ENCODE assay signal across 1 cellular context in the genomic region with DNA sequence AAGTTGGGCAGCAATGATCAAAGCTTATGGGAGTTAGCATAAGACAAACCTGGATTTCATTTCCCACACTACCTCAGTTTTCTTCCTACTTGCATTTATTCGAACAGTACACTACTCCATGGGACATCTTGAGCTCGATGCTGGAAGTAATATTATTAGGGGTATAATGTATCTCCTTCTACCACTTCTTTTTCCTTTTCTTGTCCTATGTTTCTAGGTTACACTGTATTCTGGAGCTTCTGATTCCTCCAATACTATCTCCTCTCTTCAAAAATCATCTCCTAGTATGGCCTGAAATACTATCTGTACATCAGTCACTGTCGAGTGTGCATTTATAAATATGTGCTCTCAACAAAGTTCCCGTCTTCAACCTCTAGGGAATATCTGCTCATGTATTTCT.
TF ChIP-seq lines count a peak whose summit lies in the region.

No MANE protein-coding gene starts in this region.

TF ChIP-seq in WTC11, 78 proteins besides CTCF, POLR2A, EP300 and RAD21 (continued from another document):
- TF ChIP-seq, protein P1, sequence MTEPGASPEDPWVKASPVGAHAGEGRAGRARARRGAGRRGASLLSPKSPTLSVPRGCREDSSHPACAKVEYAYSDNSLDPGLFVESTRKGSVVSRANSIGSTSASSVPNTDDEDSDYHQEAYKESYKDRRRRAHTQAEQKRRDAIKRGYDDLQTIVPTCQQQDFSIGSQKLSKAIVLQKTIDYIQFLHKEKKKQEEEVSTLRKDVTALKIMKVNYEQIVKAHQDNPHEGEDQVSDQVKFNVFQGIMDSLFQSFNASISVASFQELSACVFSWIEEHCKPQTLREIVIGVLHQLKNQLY (CRISPR knock-in tag; IDR thresholded peaks at IDR 0.05) = no peak
- TF ChIP-seq, protein P2, sequence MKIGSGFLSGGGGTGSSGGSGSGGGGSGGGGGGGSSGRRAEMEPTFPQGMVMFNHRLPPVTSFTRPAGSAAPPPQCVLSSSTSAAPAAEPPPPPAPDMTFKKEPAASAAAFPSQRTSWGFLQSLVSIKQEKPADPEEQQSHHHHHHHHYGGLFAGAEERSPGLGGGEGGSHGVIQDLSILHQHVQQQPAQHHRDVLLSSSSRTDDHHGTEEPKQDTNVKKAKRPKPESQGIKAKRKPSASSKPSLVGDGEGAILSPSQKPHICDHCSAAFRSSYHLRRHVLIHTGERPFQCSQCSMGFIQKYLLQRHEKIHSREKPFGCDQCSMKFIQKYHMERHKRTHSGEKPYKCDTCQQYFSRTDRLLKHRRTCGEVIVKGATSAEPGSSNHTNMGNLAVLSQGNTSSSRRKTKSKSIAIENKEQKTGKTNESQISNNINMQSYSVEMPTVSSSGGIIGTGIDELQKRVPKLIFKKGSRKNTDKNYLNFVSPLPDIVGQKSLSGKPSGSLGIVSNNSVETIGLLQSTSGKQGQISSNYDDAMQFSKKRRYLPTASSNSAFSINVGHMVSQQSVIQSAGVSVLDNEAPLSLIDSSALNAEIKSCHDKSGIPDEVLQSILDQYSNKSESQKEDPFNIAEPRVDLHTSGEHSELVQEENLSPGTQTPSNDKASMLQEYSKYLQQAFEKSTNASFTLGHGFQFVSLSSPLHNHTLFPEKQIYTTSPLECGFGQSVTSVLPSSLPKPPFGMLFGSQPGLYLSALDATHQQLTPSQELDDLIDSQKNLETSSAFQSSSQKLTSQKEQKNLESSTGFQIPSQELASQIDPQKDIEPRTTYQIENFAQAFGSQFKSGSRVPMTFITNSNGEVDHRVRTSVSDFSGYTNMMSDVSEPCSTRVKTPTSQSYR (CRISPR knock-in tag; IDR thresholded peaks at IDR 0.05) = no peak
- TF ChIP-seq, protein P3, sequence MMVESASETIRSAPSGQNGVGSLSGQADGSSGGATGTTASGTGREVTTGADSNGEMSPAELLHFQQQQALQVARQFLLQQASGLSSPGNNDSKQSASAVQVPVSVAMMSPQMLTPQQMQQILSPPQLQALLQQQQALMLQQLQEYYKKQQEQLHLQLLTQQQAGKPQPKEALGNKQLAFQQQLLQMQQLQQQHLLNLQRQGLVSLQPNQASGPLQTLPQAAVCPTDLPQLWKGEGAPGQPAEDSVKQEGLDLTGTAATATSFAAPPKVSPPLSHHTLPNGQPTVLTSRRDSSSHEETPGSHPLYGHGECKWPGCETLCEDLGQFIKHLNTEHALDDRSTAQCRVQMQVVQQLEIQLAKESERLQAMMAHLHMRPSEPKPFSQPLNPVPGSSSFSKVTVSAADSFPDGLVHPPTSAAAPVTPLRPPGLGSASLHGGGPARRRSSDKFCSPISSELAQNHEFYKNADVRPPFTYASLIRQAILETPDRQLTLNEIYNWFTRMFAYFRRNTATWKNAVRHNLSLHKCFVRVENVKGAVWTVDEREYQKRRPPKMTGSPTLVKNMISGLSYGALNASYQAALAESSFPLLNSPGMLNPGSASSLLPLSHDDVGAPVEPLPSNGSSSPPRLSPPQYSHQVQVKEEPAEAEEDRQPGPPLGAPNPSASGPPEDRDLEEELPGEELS (CRISPR knock-in tag; IDR thresholded peaks at IDR 0.05) = no peak
- TF ChIP-seq, protein P4, sequence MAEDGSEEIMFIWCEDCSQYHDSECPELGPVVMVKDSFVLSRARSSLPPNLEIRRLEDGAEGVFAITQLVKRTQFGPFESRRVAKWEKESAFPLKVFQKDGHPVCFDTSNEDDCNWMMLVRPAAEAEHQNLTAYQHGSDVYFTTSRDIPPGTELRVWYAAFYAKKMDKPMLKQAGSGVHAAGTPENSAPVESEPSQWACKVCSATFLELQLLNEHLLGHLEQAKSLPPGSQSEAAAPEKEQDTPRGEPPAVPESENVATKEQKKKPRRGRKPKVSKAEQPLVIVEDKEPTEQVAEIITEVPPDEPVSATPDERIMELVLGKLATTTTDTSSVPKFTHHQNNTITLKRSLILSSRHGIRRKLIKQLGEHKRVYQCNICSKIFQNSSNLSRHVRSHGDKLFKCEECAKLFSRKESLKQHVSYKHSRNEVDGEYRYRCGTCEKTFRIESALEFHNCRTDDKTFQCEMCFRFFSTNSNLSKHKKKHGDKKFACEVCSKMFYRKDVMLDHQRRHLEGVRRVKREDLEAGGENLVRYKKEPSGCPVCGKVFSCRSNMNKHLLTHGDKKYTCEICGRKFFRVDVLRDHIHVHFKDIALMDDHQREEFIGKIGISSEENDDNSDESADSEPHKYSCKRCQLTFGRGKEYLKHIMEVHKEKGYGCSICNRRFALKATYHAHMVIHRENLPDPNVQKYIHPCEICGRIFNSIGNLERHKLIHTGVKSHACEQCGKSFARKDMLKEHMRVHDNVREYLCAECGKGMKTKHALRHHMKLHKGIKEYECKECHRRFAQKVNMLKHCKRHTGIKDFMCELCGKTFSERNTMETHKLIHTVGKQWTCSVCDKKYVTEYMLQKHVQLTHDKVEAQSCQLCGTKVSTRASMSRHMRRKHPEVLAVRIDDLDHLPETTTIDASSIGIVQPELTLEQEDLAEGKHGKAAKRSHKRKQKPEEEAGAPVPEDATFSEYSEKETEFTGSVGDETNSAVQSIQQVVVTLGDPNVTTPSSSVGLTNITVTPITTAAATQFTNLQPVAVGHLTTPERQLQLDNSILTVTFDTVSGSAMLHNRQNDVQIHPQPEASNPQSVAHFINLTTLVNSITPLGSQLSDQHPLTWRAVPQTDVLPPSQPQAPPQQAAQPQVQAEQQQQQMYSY (CRISPR knock-in tag; IDR thresholded peaks at IDR 0.05) = no peak
- no peak for TF ChIP-seq JUN (CRISPR knock-in tag; IDR thresholded peaks at IDR 0.05)
- TF ChIP-seq GABPB1 (CRISPR knock-in tag; IDR thresholded peaks at IDR 0.05) = no peak
- TF ChIP-seq NFE2L1 (CRISPR knock-in tag; IDR thresholded peaks at IDR 0.05) = no peak
- TF ChIP-seq, protein P5, sequence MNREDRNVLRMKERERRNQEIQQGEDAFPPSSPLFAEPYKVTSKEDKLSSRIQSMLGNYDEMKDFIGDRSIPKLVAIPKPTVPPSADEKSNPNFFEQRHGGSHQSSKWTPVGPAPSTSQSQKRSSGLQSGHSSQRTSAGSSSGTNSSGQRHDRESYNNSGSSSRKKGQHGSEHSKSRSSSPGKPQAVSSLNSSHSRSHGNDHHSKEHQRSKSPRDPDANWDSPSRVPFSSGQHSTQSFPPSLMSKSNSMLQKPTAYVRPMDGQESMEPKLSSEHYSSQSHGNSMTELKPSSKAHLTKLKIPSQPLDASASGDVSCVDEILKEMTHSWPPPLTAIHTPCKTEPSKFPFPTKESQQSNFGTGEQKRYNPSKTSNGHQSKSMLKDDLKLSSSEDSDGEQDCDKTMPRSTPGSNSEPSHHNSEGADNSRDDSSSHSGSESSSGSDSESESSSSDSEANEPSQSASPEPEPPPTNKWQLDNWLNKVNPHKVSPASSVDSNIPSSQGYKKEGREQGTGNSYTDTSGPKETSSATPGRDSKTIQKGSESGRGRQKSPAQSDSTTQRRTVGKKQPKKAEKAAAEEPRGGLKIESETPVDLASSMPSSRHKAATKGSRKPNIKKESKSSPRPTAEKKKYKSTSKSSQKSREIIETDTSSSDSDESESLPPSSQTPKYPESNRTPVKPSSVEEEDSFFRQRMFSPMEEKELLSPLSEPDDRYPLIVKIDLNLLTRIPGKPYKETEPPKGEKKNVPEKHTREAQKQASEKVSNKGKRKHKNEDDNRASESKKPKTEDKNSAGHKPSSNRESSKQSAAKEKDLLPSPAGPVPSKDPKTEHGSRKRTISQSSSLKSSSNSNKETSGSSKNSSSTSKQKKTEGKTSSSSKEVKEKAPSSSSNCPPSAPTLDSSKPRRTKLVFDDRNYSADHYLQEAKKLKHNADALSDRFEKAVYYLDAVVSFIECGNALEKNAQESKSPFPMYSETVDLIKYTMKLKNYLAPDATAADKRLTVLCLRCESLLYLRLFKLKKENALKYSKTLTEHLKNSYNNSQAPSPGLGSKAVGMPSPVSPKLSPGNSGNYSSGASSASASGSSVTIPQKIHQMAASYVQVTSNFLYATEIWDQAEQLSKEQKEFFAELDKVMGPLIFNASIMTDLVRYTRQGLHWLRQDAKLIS (CRISPR knock-in tag; IDR thresholded peaks at IDR 0.05; ENCODE audit: borderline replicate concordance) = no peak
- no peak for TF ChIP-seq FOXJ3 (CRISPR knock-in tag; IDR thresholded peaks at IDR 0.05; ENCODE audit: borderline replicate concordance)
